In the genomic region with DNA sequence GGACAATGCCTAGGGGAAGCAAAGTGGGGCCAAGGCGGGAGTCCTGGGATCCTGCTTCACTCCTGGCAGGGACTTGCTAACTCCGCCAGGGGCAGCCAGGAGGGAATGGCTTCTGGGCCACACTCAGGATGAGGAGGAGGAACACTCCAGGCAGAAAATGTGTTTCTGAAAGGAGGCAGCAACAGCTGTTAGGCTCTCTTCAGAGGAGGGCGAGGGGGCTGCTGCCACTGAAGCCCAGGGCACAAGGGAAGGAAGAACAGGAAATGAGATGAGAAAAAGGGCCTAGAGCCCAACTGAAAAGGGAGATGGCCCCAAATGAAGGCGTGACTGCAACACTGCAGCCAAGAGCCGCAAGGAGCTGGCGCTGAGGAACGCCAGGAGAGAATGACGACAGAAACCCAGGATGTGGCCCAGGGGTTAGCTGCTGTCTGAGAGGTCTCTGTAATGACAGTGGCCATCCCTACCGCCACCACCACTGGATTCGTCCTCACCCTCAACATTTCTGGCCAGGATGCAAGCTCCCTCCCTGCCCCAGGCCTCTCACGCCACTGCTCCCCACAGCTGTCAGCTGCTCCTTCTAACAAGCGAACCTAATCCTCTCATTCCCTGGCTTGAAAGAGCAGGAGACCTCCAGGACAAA, we compare ENCODE assay signal across 1 cellular context.
TF ChIP-seq lines count a peak whose summit lies in the region.

No MANE protein-coding gene starts in this region.

TF ChIP-seq in K562, 482 proteins besides CTCF, POLR2A, EP300 and RAD21:
- TF ChIP-seq, protein P1, sequence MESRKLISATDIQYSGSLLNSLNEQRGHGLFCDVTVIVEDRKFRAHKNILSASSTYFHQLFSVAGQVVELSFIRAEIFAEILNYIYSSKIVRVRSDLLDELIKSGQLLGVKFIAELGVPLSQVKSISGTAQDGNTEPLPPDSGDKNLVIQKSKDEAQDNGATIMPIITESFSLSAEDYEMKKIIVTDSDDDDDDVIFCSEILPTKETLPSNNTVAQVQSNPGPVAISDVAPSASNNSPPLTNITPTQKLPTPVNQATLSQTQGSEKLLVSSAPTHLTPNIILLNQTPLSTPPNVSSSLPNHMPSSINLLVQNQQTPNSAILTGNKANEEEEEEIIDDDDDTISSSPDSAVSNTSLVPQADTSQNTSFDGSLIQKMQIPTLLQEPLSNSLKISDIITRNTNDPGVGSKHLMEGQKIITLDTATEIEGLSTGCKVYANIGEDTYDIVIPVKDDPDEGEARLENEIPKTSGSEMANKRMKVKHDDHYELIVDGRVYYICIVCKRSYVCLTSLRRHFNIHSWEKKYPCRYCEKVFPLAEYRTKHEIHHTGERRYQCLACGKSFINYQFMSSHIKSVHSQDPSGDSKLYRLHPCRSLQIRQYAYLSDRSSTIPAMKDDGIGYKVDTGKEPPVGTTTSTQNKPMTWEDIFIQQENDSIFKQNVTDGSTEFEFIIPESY (CRISPR knock-in tag; IDR thresholded peaks at IDR 0.05) = 0 out of 2 replicates have a peak, but pooled peaks have one; percentile 33
- no peak for TF ChIP-seq RHOXF2B (CRISPR knock-in tag; conservative IDR thresholded peaks at IDR 0.05)
- TF ChIP-seq RUNX1 (IDR thresholded peaks at IDR 0.05; ENCODE audit: low read depth) = no peak
- no peak for TF ChIP-seq U2AF2 (optimal IDR thresholded peaks at IDR 0.05; ENCODE audit: low read depth, low read length)
- TF ChIP-seq ZNF445 (CRISPR knock-in tag; IDR thresholded peaks at IDR 0.05; ENCODE audit: low read depth) = no peak
